ENCODE assay signal across 1 cellular context in genomic region chr19:19463348-19464117, GRCh38.
TF ChIP-seq lines count a peak whose summit lies in the region.

No MANE protein-coding gene starts in this region.

TF ChIP-seq in H1, 55 proteins besides CTCF, POLR2A, EP300 and RAD21:
- TF ChIP-seq ASH2L (IDR thresholded peaks at IDR 0.05; ENCODE audit: low read length) (no peak), JUND (IDR thresholded peaks at IDR 0.05; ENCODE audit: low read length) (no peak), HDAC2 (IDR thresholded peaks at IDR 0.05; ENCODE audit: borderline replicate concordance in 1 of 2, low read depth in 2 of 2, low read length in 2 of 2) (no peak), JUN (IDR thresholded peaks at IDR 0.05; ENCODE audit: low read depth, low read length) (no peak), HDAC6 (IDR thresholded peaks at IDR 0.05; ENCODE audit: low read depth, low read length) (no peak), SIRT6 (IDR thresholded peaks at IDR 0.05; ENCODE audit: low read length) (no peak)
